Comparison of ENCODE assay signal across 9 cellular contexts in genomic region chr4:145176641-145177432, GRCh38. TPM values are rescaled to one million over a fixed set of nuclear protein-coding genes. Genes with fewer than 3 reads are reported as not detected.
DNase-seq lines count a peak whose midpoint lies in the region; ATAC-seq and TF ChIP-seq lines count a peak whose summit lies in the region.
"Had no signal": no experiment of that assay in that cellular context is flagged by ENCODE, and none has a peak within 500 bp of the region (broad histone marks: within the 10 kb centered on the region; RNA-seq: fewer than 3 reads in every experiment).

No MANE protein-coding gene starts in this region.

- H3K36me3 ChIP-seq in tibial nerve = peaks cover 0 to 20% (median 3%) of the 10 kb centered on the region in 3 donors

- DNase-seq in activated naive CD4-positive, alpha-beta T cell treated with anti-CD3 and anti-CD28 coated beads for 36 hours = peak; percentile 17
- DNase-seq in activated naive CD4-positive, alpha-beta T cell treated with Interleukin-2 at 50 U/mL for 16 hours = no peak
- DNase-seq in left kidney (ENCODE audit: low read depth, low spot score) = peak; percentile 8
- DNase-seq in tibial nerve (ENCODE audit: low spot score in 2 of 2) = no peak
- no peak for DNase-seq in cerebellar nuclear complex (lab: John Stamatoyannopoulos, UW)
- DNase-seq in 8988T = no peak
- DNase-seq: DMS79 had no signal

- H3K27me3 ChIP-seq in tibial nerve = no peaks in the 10 kb centered on the region

- H3K9me3 ChIP-seq in tibial nerve = no peaks in the 10 kb centered on the region

- H3K27ac ChIP-seq in tibial nerve = peak overlapping the region in 3 of 4 donors; percentile 99 to 100 (median 99)

- peak overlapping the region; percentile 98 for H3K27ac Mint-ChIP-seq in activated naive CD4-positive, alpha-beta T cell treated with anti-CD3 and anti-CD28 coated beads for 36 hours
- H3K27ac Mint-ChIP-seq in activated T-helper 17 cell treated with anti-CD3 and anti-CD28 coated beads, Interleukin-2, amount 50 U/mL, for 72 hours = peak overlapping the region; percentile 90

- TF ChIP-seq POLR2A in tibial nerve (IDR thresholded peaks at IDR 0.05) = no peak

- no peaks in the 10 kb centered on the region for H3K27me3 Mint-ChIP-seq in activated naive CD4-positive, alpha-beta T cell treated with anti-CD3 and anti-CD28 coated beads for 36 hours (ENCODE audit: low read depth)
- no peaks in the 10 kb centered on the region for H3K27me3 Mint-ChIP-seq in activated T-helper 17 cell treated with anti-CD3 and anti-CD28 coated beads, Interleukin-2, amount 50 U/mL, for 72 hours

- no peak for TF ChIP-seq CTCF in tibial nerve (IDR thresholded peaks at IDR 0.05)

- no peaks in the 10 kb centered on the region for H3K9me3 Mint-ChIP-seq in activated naive CD4-positive, alpha-beta T cell treated with anti-CD3 and anti-CD28 coated beads for 36 hours
- no peaks in the 10 kb centered on the region for H3K9me3 Mint-ChIP-seq in activated T-helper 17 cell treated with anti-CD3 and anti-CD28 coated beads, Interleukin-2, amount 50 U/mL, for 72 hours

- H3K4me1 Mint-ChIP-seq in activated naive CD4-positive, alpha-beta T cell treated with anti-CD3 and anti-CD28 coated beads for 36 hours (ENCODE audit: low read depth) = peaks cover 48% of the 10 kb centered on the region
- H3K4me1 Mint-ChIP-seq in activated T-helper 17 cell treated with anti-CD3 and anti-CD28 coated beads, Interleukin-2, amount 50 U/mL, for 72 hours = peaks cover 22% of the 10 kb centered on the region

- WGBS in tibial nerve, 2 donors = 78 to 84% methylated on average over 9 of the region's 9 CpGs

- ATAC-seq in activated T-helper 17 cell treated with anti-CD3 and anti-CD28 coated beads, Interleukin-2, amount 50 U/mL, for 72 hours (replicated peaks) = no peak
- no peak for ATAC-seq in HG03097 (IDR thresholded peaks at IDR 0.05; ENCODE audit: low FRiP score, unreplicated experiment)

- intact Hi-C loops in activated naive CD4-positive, alpha-beta T cell treated with anti-CD3 and anti-CD28 coated beads for 36 hours (cut with micrococcal nuclease) = loop anchor here (1.0 kb wide), 1 partner anchor 23 kb away; no protein-coding TSS in a partner anchor

- CTCF ChIA-PET in activated naive CD4-positive, alpha-beta T cell treated with anti-CD3 and anti-CD28 coated beads for 36 hours (lab: Charles Lee) = interaction anchor here (0.6 to 1.4 kb wide), 3 partner anchors 22 to 91 kb away, joined by 3 to 4 read pairs (median 4); no protein-coding TSS in a partner anchor

- TF ChIP-seq EP300 in tibial nerve (IDR thresholded peaks at IDR 0.05) = no peak

- H3K4me3 Mint-ChIP-seq in activated naive CD4-positive, alpha-beta T cell treated with anti-CD3 and anti-CD28 coated beads for 36 hours = peak overlapping the region; percentile 93
- H3K4me3 Mint-ChIP-seq in activated T-helper 17 cell treated with anti-CD3 and anti-CD28 coated beads, Interleukin-2, amount 50 U/mL, for 72 hours = peak overlapping the region; percentile 94

- H3K4me3 ChIP-seq in tibial nerve = peak overlapping the region in 2 of 4 donors; percentile 94 to 100

- H3K4me1 ChIP-seq in tibial nerve = peaks cover 0 to 60% (median 25%) of the 10 kb centered on the region in 4 donors

- peaks cover 34% of the 10 kb centered on the region for H3K36me3 Mint-ChIP-seq in activated naive CD4-positive, alpha-beta T cell treated with anti-CD3 and anti-CD28 coated beads for 36 hours (ENCODE audit: low read depth)
- H3K36me3 Mint-ChIP-seq in activated T-helper 17 cell treated with anti-CD3 and anti-CD28 coated beads, Interleukin-2, amount 50 U/mL, for 72 hours (ENCODE audit: low read depth) = peaks cover 70% of the 10 kb centered on the region

RNA-seq across cellular contexts. Expression of gene OTUD4, which starts 3.6 kb away (rescaled TPM):
- 10 to 100 TPM; 35.9 to 37.1 TPM for total RNA-seq in activated naive CD4-positive, alpha-beta T cell treated with anti-CD3 and anti-CD28 coated beads for 36 hours
- 10 to 100 TPM; 50.8 to 71.4 TPM for total RNA-seq in activated T-helper 17 cell treated with anti-CD3 and anti-CD28 coated beads, Interleukin-2, amount 50 U/mL, for 72 hours
- 10 to 100 TPM; 33.7 to 44.8 (median 35.9) TPM for total RNA-seq in tibial nerve

Comparison
In these comparisons a context has a peak if more than half of its experiments do, and no peak if none do; other contexts are left out.
1. DNase-seq: peak in activated naive CD4-positive, alpha-beta T cell treated with anti-CD3 and anti-CD28 coated beads for 36 hours (single experiment) and left kidney (single experiment); none in activated naive CD4-positive, alpha-beta T cell treated with Interleukin-2 at 50 U/mL for 16 hours (single experiment), tibial nerve (0 of 2), cerebellar nuclear complex (0 of 2) and 8988T (single experiment).